In genomic region chr10:119424591-119424975, GRCh38 we compare ENCODE assay signal across 23 cellular contexts.
"Had no signal": no experiment of that assay in that cellular context is flagged by ENCODE, and none has a peak within 500 bp of the region (broad histone marks: within the 10 kb centered on the region; RNA-seq: fewer than 3 reads in every experiment).

No MANE protein-coding gene starts in this region.

- H3K4me3 Mint-ChIP-seq: activated CD8-positive, alpha-beta T cell treated with anti-CD3 and anti-CD28 coated beads, Interleukin-2, amount 10 ng/mL, durations not matched to agents 7 days and 5 days; activated naive CD8-positive, alpha-beta T cell treated with anti-CD3 and anti-CD28 coated beads, Interleukin-2, amount 10 ng/mL, durations not matched to agents 7 days and 5 days; central memory CD8-positive, alpha-beta T cell; T-helper 1 cell treated with Interleukin-12 subunit alpha and Interleukin-12 subunit beta and Interleukin-4 antibody, amounts not matched to agents 30 μg/mL and 1 μg/mL, for 36 hours had no signal

- H3K27me3 ChIP-seq: adrenal gland, Peyer's patch had no signal

- H3K4me1 Mint-ChIP-seq: central memory CD8-positive, alpha-beta T cell had no signal

- H3K4me3 ChIP-seq: adrenal gland, Peyer's patch had no signal

- DNase-seq: activated CD4-positive, alpha-beta T cell treated with anti-CD3 and anti-CD28 coated beads for 48 hours; activated CD4-positive, alpha-beta T cell treated with anti-CD3 and anti-CD28 coated beads, Interleukin-2, amount 50 U/mL, for 4 hours; activated CD4-positive, CD25-positive, alpha-beta regulatory T cell treated with anti-CD3 and anti-CD28 coated beads, Interleukin-2, amount 50 U/mL, for 72 hours; activated CD8-positive, alpha-beta memory T cell treated with anti-CD3 and anti-CD28 coated beads, Interleukin-2, amount 50 U/mL, for 48 hours; activated CD8-positive, alpha-beta T cell treated with anti-CD3 and anti-CD28 coated beads, Interleukin-2, amount 10 ng/mL, durations not matched to agents 7 days and 5 days; activated naive CD4-positive, alpha-beta T cell treated with anti-CD3 and anti-CD28 coated beads, Interleukin-2, amount 50 U/mL, for 16 hours; activated naive CD8-positive, alpha-beta T cell treated with anti-CD3 and anti-CD28 coated beads, Interleukin-2, amount 10 ng/mL, durations not matched to agents 7 days and 5 days; activated T-cell treated with anti-CD3 and anti-CD28 coated beads, Interleukin-2, amount 50 U/mL, for 1 hour; adrenal gland; anterior cingulate cortex; Karpas-422; MM.1S; NCI-H1105; NCI-H1436; NCI-H1694 treated with DMSO at 0.1 percent for 48 hours; NCI-H2029 treated with DMSO at 0.1 percent for 48 hours; NCI-H345; NCI-H524; Peyer's patch; SHP77 treated with DMSO at 0.1 percent for 48 hours had no signal

- H3K4me1 ChIP-seq: Peyer's patch had no signal

- H3K27ac Mint-ChIP-seq: activated CD8-positive, alpha-beta T cell treated with anti-CD3 and anti-CD28 coated beads, Interleukin-2, amount 10 ng/mL, durations not matched to agents 7 days and 5 days; activated naive CD8-positive, alpha-beta T cell treated with anti-CD3 and anti-CD28 coated beads, Interleukin-2, amount 10 ng/mL, durations not matched to agents 7 days and 5 days; T-helper 1 cell treated with Interleukin-12 subunit alpha and Interleukin-12 subunit beta and Interleukin-4 antibody, amounts not matched to agents 30 μg/mL and 1 μg/mL, for 36 hours had no signal

- ATAC-seq: activated CD8-positive, alpha-beta T cell treated with anti-CD3 and anti-CD28 coated beads, Interleukin-2, amount 10 ng/mL, durations not matched to agents 7 days and 5 days had no signal

- H3K9me3 Mint-ChIP-seq: activated naive CD8-positive, alpha-beta T cell treated with anti-CD3 and anti-CD28 coated beads, Interleukin-2, amount 10 ng/mL, durations not matched to agents 7 days and 5 days; central memory CD8-positive, alpha-beta T cell; T-helper 1 cell treated with Interleukin-12 subunit alpha and Interleukin-12 subunit beta and Interleukin-4 antibody, amounts not matched to agents 30 μg/mL and 1 μg/mL, for 36 hours had no signal

- H3K27ac ChIP-seq: adrenal gland, Peyer's patch, RWPE1 had no signal

- H3K9me3 ChIP-seq: adrenal gland, Peyer's patch had no signal
